ENCODE assay signal across 14 cellular contexts in genomic region chr7:27345164-27345887, GRCh38.
"Had no signal": no experiment of that assay in that cellular context is flagged by ENCODE, and none has a peak within 500 bp of the region (broad histone marks: within the 10 kb centered on the region; RNA-seq: fewer than 3 reads in every experiment).

No MANE protein-coding gene starts in this region.

- DNase-seq: activated CD4-positive, alpha-beta memory T cell treated with anti-CD3 and anti-CD28 coated beads, Interleukin-2, amount 10 ng/mL, durations not matched to agents 7 days and 5 days; activated CD4-positive, alpha-beta T cell treated with anti-CD3 and anti-CD28 coated beads for 36 hours; activated gamma-delta T cell treated with Interleukin-2 at 50 U/mL for 16 hours; activated naive CD8-positive, alpha-beta T cell treated with anti-CD3 and anti-CD28 coated beads, Interleukin-2, amount 10 ng/mL, durations not matched to agents 7 days and 5 days; activated T-cell treated with anti-CD3 and anti-CD28 coated beads, Interleukin-2, amount 50 U/mL, for 48 hours; anterior cingulate cortex; left lung; stimulated activated naive CD4-positive, alpha-beta T cell; substantia nigra; T1000; transverse colon had no signal

- H3K27ac ChIP-seq: breast epithelium, left lung, prostate gland, transverse colon had no signal

- H3K4me3 ChIP-seq: breast epithelium, left lung, prostate gland, transverse colon had no signal

- H3K4me1 ChIP-seq: breast epithelium, prostate gland had no signal

- H3K9me3 ChIP-seq: breast epithelium, left lung, prostate gland, transverse colon had no signal

- H3K27me3 ChIP-seq: breast epithelium, transverse colon had no signal

- H3K36me3 ChIP-seq: breast epithelium, left lung, prostate gland, transverse colon had no signal

- ATAC-seq: activated CD4-positive, alpha-beta T cell treated with anti-CD3 and anti-CD28 coated beads for 36 hours; sciatic nerve had no signal
